14 cellular contexts compared by ENCODE assay signal in the genomic region with DNA sequence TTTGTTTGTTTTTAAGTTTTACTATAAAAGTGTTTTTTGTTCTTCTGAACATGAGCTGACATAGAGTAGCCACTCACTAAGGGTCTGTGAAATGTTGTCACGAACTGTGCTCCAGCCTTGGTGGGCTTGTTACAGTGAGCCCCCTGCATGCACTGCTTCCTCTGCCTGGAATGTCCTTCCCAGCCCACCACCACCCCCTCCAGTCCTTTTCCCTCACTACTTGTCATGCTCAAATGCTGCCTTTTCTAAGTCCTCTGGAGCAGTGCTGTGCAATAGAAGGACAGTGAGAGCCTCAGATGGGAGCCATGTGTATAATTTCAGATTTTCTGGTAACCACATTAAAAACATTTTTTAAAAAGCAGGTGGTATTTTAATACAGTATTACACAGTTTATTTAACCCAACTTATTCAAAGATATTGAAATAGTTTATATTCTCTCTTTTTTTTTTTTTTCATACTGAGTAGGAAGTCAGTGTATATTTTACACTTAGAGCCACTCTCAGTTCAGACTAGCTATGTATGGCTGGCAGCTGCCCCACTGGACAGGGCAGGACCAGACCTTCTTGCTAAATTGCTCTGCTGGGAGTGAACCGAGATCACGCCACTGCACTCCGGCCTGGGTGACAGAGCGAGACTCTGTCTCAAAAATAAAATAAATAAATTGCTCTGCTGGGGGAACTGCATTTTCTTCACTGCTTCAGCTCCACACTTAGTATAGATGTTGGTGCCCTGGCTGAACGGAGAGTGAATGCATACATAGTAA. TPM values are rescaled to one million over a fixed set of nuclear protein-coding genes. Genes with fewer than 3 reads are reported as not detected.
"Had no signal": no experiment of that assay in that cellular context is flagged by ENCODE, and none has a peak within 500 bp of the region (broad histone marks: within the 10 kb centered on the region; RNA-seq: fewer than 3 reads in every experiment).

No MANE protein-coding gene starts in this region.

- H3K27ac ChIP-seq: gastroesophageal sphincter had no signal

- H3K4me1 ChIP-seq: gastroesophageal sphincter had no signal

- DNase-seq: activated naive CD4-positive, alpha-beta T cell; activated naive CD8-positive, alpha-beta T cell treated with anti-CD3 and anti-CD28 coated beads, Interleukin-2, amount 10 ng/mL, durations not matched to agents 7 days and 5 days; activated T-cell treated with anti-CD3 and anti-CD28 coated beads for 4 hours; left colon; mesenchymal stem cell; substantia nigra had no signal

- H3K9me3 ChIP-seq: gastroesophageal sphincter, heart right ventricle had no signal

- H3K27me3 ChIP-seq: gastroesophageal sphincter, heart right ventricle had no signal

- ATAC-seq: activated CD4-positive, CD25-positive, alpha-beta regulatory T cell treated with anti-CD3 and anti-CD28 coated beads, Interleukin-2, amount 50 U/mL, for 24 hours; gastroesophageal sphincter; left colon; stimulated activated effector memory CD8-positive, alpha-beta T cell treated with anti-CD3 and anti-CD28 coated beads, Interleukin-12 subunit alpha, Interleukin-12 subunit beta, amount 100 ng/mL, for 72 hours had no signal

- H3K4me3 ChIP-seq: gastroesophageal sphincter, heart right ventricle had no signal

RNA-seq across cellular contexts. Expression of a gene that starts 26.9 kb away (rescaled TPM):
- total RNA-seq: activated naive CD8-positive, alpha-beta T cell treated with anti-CD3 and anti-CD28 coated beads, Interleukin-2, amount 10 ng/mL, durations not matched to agents 7 days and 5 days; chondrocyte; dermis microvascular lymphatic vessel endothelial cell; neural crest cell; osteocyte had no signal
- polyA plus RNA-seq: heart right ventricle had no signal
